In the genomic region with DNA sequence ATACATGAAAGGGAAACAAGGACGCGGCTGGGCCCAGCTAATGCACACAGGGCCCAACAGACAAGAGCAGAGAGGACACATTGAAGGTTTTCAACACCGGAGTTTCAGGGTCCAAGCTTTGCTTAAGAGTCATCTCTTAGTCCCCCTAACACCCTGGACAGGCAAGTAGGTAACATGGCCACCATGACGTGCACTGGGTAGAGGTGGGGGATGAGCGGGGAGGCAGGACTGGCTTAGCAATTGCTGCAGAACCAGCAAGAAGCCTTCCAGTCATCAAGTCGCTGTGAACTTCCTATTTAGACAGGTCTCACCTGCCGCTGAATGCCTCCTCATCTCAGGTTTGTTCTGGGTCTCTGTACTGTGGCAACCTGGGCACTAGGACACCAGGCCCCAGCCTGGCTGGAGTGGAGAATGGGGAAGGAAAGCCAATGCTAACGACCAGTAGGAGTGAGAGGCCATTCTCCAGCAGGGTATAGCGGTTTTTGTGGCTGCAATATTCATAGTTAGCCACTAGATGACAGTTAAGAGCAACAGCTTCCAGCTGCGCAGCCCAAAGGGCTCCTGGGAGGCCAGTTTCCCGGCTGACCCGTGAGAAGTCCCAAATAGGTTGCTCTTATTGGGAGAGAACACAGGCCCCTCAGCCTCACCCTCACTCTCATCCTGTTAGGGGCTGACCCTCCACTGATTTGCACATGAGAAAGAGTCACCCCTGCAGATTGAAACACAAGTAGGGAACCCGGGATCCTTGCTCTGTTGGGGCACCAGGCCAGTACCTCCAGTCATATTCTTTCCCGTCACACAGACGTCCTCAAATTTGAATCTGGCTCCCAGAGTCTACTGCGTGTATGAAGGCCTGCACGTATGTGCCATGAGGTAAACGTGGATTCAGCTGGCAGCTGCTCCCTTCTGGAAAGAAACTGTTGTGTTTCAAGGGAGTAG, we compare ENCODE assay signal across 8 cellular contexts. TPM values are rescaled to one million over a fixed set of nuclear protein-coding genes. Genes with fewer than 3 reads are reported as not detected.
DNase-seq lines count a peak whose midpoint lies in the region; ATAC-seq and TF ChIP-seq lines count a peak whose summit lies in the region.

No MANE protein-coding gene starts in this region.

- 47 to 62% (median 53%) methylated on average over 18 of the region's 18 CpGs for WGBS in psoas muscle, 3 donors

- no peaks in the 10 kb centered on the region for H3K27me3 ChIP-seq in adipocyte (replicated peaks; ENCODE audit: control insufficient read depth, insufficient read depth, low read length)
- no peaks in the 10 kb centered on the region for H3K27me3 ChIP-seq in left ventricle myocardium inferior (ENCODE audit: low read depth)
- H3K27me3 ChIP-seq in psoas muscle (ENCODE audit: insufficient read depth in 3 of 3, low read length in 2 of 3) = no peaks in the 10 kb centered on the region

- no peaks in the 10 kb centered on the region for H3K9me3 ChIP-seq in adipocyte (ENCODE audit: control insufficient read depth, low read length)
- H3K9me3 ChIP-seq in left ventricle myocardium inferior (replicated peaks) = no peaks in the 10 kb centered on the region
- no peaks in the 10 kb centered on the region for H3K9me3 ChIP-seq in psoas muscle

- ATAC-seq in GM19452 (IDR thresholded peaks at IDR 0.05; ENCODE audit: unreplicated experiment) = peak; percentile 95
- peak; percentile 87 for ATAC-seq in HG03520 (IDR thresholded peaks at IDR 0.05; ENCODE audit: unreplicated experiment)
- ATAC-seq in psoas muscle = peak; percentile 41 to 77 (median 68)
- ATAC-seq in HG02840 (IDR thresholded peaks at IDR 0.05; ENCODE audit: low FRiP score, unreplicated experiment) = no peak

- intact Hi-C loops in left ventricle myocardium inferior (cut with micrococcal nuclease) (no loop called here), psoas muscle (cut with DNase I) (loop anchor here (5.0 to 10.0 kb wide), 2 partner anchors 82 to 665 kb away; partner anchors contain the start of genes METTL13 (in 1 of the 2) and SUCO (in 1 of the 2))

- DNase-seq in EL (peak; percentile 69), OCI-M1 (lab: John Stamatoyannopoulos, UW) (peak; percentile 95), adipocyte (ENCODE audit: low read depth) (peak; percentile 88), left ventricle myocardium inferior (peak; percentile 50), psoas muscle (peak; percentile 54 to 65)

- TF ChIP-seq CTCF in left ventricle myocardium inferior (IDR thresholded peaks at IDR 0.05; ENCODE audit: borderline replicate concordance) (peak; percentile 90), psoas muscle (IDR thresholded peaks at IDR 0.05) (peak; percentile 65)

- H3K4me1 ChIP-seq in adipocyte (ENCODE audit: control insufficient read depth, insufficient read depth, low read length) (peaks cover 33% of the 10 kb centered on the region), left ventricle myocardium inferior (peaks cover 27% of the 10 kb centered on the region), psoas muscle (peaks cover 19% of the 10 kb centered on the region)

- H3K9ac ChIP-seq in adipocyte (ENCODE audit: low read length) = peak overlapping the region; percentile 34

- peak overlapping the region; percentile 41 for H3K4me3 ChIP-seq in adipocyte (ENCODE audit: low read length)
- H3K4me3 ChIP-seq in left ventricle myocardium inferior = no peak overlapping the region
- H3K4me3 ChIP-seq in psoas muscle = peak overlapping the region; percentile 41

- H3K36me3 ChIP-seq in adipocyte (ENCODE audit: control insufficient read depth, insufficient read depth, low read length, severe bottlenecking) = no peaks in the 10 kb centered on the region
- no peaks in the 10 kb centered on the region for H3K36me3 ChIP-seq in left ventricle myocardium inferior
- H3K36me3 ChIP-seq in psoas muscle (ENCODE audit: insufficient read depth in 1 of 2, low read depth in 1 of 2) = no peaks in the 10 kb centered on the region

- H3K27ac ChIP-seq in left ventricle myocardium inferior (replicated peaks) (peak overlapping the region; percentile 37), psoas muscle (no peak overlapping the region)

RNA-seq across cellular contexts. Expression of gene PIGC, which starts 6.0 kb away (rescaled TPM):
- total RNA-seq in left ventricle myocardium inferior = 15.4 TPM
- total RNA-seq in psoas muscle = 10 to 100 TPM; 10.8 to 13.8 (median 12.7) TPM
- polyA plus RNA-seq in psoas muscle = 10 to 100 TPM; 16.6 to 24.7 (median 22.6) TPM

RNA-seq across cellular contexts. Expression of gene C1orf105, which starts 29.4 kb away (rescaled TPM):
- total RNA-seq in left ventricle myocardium inferior (8.5 TPM), psoas muscle (10 to 100 TPM in 2 of 4 donors, 1 to 10 TPM in 1, not detected in 1; 2.9 to 17.3 (median 13.5) TPM)
- polyA plus RNA-seq in psoas muscle = under 1 TPM; 0.18 to 0.31 (median 0.22) TPM
